ENCODE assay signal across 8 cellular contexts in the genomic region with DNA sequence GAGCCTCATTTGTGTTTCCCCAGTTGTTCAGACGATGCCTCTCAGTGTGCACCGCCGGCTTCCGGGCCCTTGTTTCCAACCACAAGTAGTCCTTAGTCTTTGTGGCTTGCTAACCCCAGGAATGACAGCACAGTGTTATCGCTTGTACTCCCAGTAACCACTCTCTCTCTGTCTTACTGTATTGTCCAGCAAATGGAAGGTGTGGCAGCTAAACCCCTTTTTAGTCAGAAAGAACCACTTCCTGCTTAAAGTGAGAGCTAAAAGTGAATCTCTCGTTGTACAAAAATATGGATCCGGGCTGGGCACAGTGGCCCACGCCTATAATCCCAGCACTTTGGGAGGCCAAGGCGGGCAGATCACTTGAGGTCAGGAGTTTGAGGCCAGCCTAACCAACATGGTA.
DNase-seq lines count a peak whose midpoint lies in the region; ATAC-seq and TF ChIP-seq lines count a peak whose summit lies in the region.

No MANE protein-coding gene starts in this region.

- no peaks in the 10 kb centered on the region for H3K36me3 Mint-ChIP-seq in T-helper 1 cell treated with Interleukin-12 subunit alpha and Interleukin-12 subunit beta and Interleukin-4 antibody, amounts not matched to agents 30 μg/mL and 1 μg/mL, for 36 hours (ENCODE audit: low read depth)
- no peaks in the 10 kb centered on the region for H3K36me3 Mint-ChIP-seq in activated naive CD8-positive, alpha-beta T cell treated with anti-CD3 and anti-CD28 coated beads, Interleukin-2, amount 50 U/mL, for 24 hours (ENCODE audit: low read depth)

- H3K4me1 Mint-ChIP-seq in T-helper 1 cell treated with Interleukin-12 subunit alpha and Interleukin-12 subunit beta and Interleukin-4 antibody, amounts not matched to agents 30 μg/mL and 1 μg/mL, for 36 hours (ENCODE audit: low read depth), result peaks cover 37% of the 10 kb centered on the region
- peaks cover 41% of the 10 kb centered on the region for H3K4me1 Mint-ChIP-seq in activated naive CD8-positive, alpha-beta T cell treated with anti-CD3 and anti-CD28 coated beads, Interleukin-2, amount 50 U/mL, for 24 hours

- H3K9me3 ChIP-seq in right cardiac atrium (ENCODE audit: control insufficient read depth, low read length), result no peaks in the 10 kb centered on the region

- H3K27me3 ChIP-seq in right cardiac atrium (ENCODE audit: control insufficient read depth, insufficient read depth), result no peaks in the 10 kb centered on the region

- WGBS in right cardiac atrium, result 82% methylated on average over 9 of the region's 9 CpGs

- H3K27ac ChIP-seq in right cardiac atrium (ENCODE audit: low read length), result no peak overlapping the region

- peak overlapping the region; percentile 70 for H3K4me3 Mint-ChIP-seq in T-helper 1 cell treated with Interleukin-12 subunit alpha and Interleukin-12 subunit beta and Interleukin-4 antibody, amounts not matched to agents 30 μg/mL and 1 μg/mL, for 36 hours
- peak overlapping the region; percentile 27 for H3K4me3 Mint-ChIP-seq in activated naive CD8-positive, alpha-beta T cell treated with anti-CD3 and anti-CD28 coated beads, Interleukin-2, amount 50 U/mL, for 24 hours

- H3K9me3 Mint-ChIP-seq in T-helper 1 cell treated with Interleukin-12 subunit alpha and Interleukin-12 subunit beta and Interleukin-4 antibody, amounts not matched to agents 30 μg/mL and 1 μg/mL, for 36 hours, result no peaks in the 10 kb centered on the region
- H3K9me3 Mint-ChIP-seq in activated naive CD8-positive, alpha-beta T cell treated with anti-CD3 and anti-CD28 coated beads, Interleukin-2, amount 50 U/mL, for 24 hours, result no peaks in the 10 kb centered on the region

- no peak for TF ChIP-seq CTCF in GM13977 (IDR thresholded peaks at IDR 0.05; ENCODE audit: extremely low read depth, insufficient read depth, missing control alignments)

- H3K4me1 ChIP-seq in right cardiac atrium (ENCODE audit: control insufficient read depth, insufficient read depth, low read length), result peaks cover 6% of the 10 kb centered on the region

- intact Hi-C loops in right cardiac atrium (cut with DNase I) (no loop called here), left colon (cut with DNase I, micrococcal nuclease) (no loop called here)

- peak; percentile 79 for ATAC-seq in HG02852 (IDR thresholded peaks at IDR 0.05; ENCODE audit: unreplicated experiment)
- ATAC-seq in activated naive CD8-positive, alpha-beta T cell treated with anti-CD3 and anti-CD28 coated beads, Interleukin-2, amount 50 U/mL, for 24 hours, result peak; percentile 91
- no peak for ATAC-seq in right cardiac atrium
- no peak for ATAC-seq in left colon

- H3K27me3 Mint-ChIP-seq in T-helper 1 cell treated with Interleukin-12 subunit alpha and Interleukin-12 subunit beta and Interleukin-4 antibody, amounts not matched to agents 30 μg/mL and 1 μg/mL, for 36 hours (ENCODE audit: low read depth), result peaks cover 6% of the 10 kb centered on the region
- H3K27me3 Mint-ChIP-seq in activated naive CD8-positive, alpha-beta T cell treated with anti-CD3 and anti-CD28 coated beads, Interleukin-2, amount 50 U/mL, for 24 hours, result peaks cover 8% of the 10 kb centered on the region

- DNase-seq in GM13977 (ENCODE audit: low spot score) (peak; percentile 35), C1 segment of cervical spinal cord (lab: John Stamatoyannopoulos, UW) (no peak), right cardiac atrium (no peak), left colon (no peak)
- DNase-seq in activated naive CD8-positive, alpha-beta T cell treated with anti-CD3 and anti-CD28 coated beads, Interleukin-2, amount 50 U/mL, for 24 hours, result peak; percentile 62
- DNase-seq in stimulated activated CD8-positive, alpha-beta memory T cell treated with anti-CD3 and anti-CD28 coated beads, Interleukin-7, amount 100 ng/mL, for 48 hours (ENCODE audit: extremely low read depth in 1 of 2, low read depth in 1 of 2), result peak; percentile 29 to 72

- peak overlapping the region; percentile 72 for H3K27ac Mint-ChIP-seq in T-helper 1 cell treated with Interleukin-12 subunit alpha and Interleukin-12 subunit beta and Interleukin-4 antibody, amounts not matched to agents 30 μg/mL and 1 μg/mL, for 36 hours
- peak overlapping the region; percentile 77 for H3K27ac Mint-ChIP-seq in activated naive CD8-positive, alpha-beta T cell treated with anti-CD3 and anti-CD28 coated beads, Interleukin-2, amount 50 U/mL, for 24 hours

- in situ Hi-C loops in GM13977 (cut with MboI; ENCODE audit: low pct_unique_long_range_greater_than_20kb, low sequenced_read_pairs, unreplicated experiment), result no loop called here

- H3K4me3 ChIP-seq in right cardiac atrium (ENCODE audit: low read length), result no peak overlapping the region

Comparison
In these comparisons a context has a peak if more than half of its experiments do, and no peak if none do; other contexts are left out.
1. DNase-seq: peak in GM13977 (single experiment), activated naive CD8-positive, alpha-beta T cell treated with anti-CD3 and anti-CD28 coated beads, Interleukin-2, amount 50 U/mL, for 24 hours (single experiment) and stimulated activated CD8-positive, alpha-beta memory T cell treated with anti-CD3 and anti-CD28 coated beads, Interleukin-7, amount 100 ng/mL, for 48 hours (2 of 2); none in C1 segment of cervical spinal cord (0 of 14), right cardiac atrium (0 of 3) and left colon (0 of 2).
2. ATAC-seq: peak in HG02852 (single experiment) and activated naive CD8-positive, alpha-beta T cell treated with anti-CD3 and anti-CD28 coated beads, Interleukin-2, amount 50 U/mL, for 24 hours (single experiment); none in right cardiac atrium (0 of 2) and left colon (single experiment).